8 cellular contexts compared by ENCODE assay signal in genomic region chr20:19975901-19976300, GRCh38. TPM values are rescaled to one million over a fixed set of nuclear protein-coding genes. Genes with fewer than 3 reads are reported as not detected.
DNase-seq lines count a peak whose midpoint lies in the region; ATAC-seq and TF ChIP-seq lines count a peak whose summit lies in the region.

No MANE protein-coding gene starts in this region.

- H3K4me1 ChIP-seq in skeletal muscle tissue (ENCODE audit: control insufficient read depth in 3 of 3, insufficient read depth in 3 of 3, low read length in 3 of 3): peaks cover 63 to 65% (median 64%) of the 10 kb centered on the region in 3 donors

- intact Hi-C loops in left cardiac atrium (cut with DNase I): loop anchor here in 1 of 2 donors (5.0 kb wide), 1 partner anchor 189 kb away; no protein-coding TSS in a partner anchor

- peaks cover 5 to 13% (median 10%) of the 10 kb centered on the region in 3 donors for H3K36me3 ChIP-seq in skeletal muscle tissue (ENCODE audit: control insufficient read depth in 3 of 3, insufficient read depth in 3 of 3, low read length in 3 of 3)

- peak overlapping the region; percentile 82 for H3K4me3 ChIP-seq in WI38 (ENCODE audit: low read depth, low read length)
- H3K4me3 ChIP-seq in skeletal muscle tissue (ENCODE audit: low read length in 3 of 3): peak overlapping the region; percentile 75 to 90 (median 84)

- no peaks in the 10 kb centered on the region for H3K9me3 ChIP-seq in skeletal muscle tissue (ENCODE audit: control insufficient read depth in 3 of 3, low read length in 3 of 3)

- H3K27ac ChIP-seq in skeletal muscle tissue (ENCODE audit: low read depth, low read length): peak overlapping the region; percentile 85

- DNase-seq in EL: peak; percentile 32
- peak; percentile 37 for DNase-seq in left cardiac atrium
- no peak for DNase-seq in 8988T
- DNase-seq in DMS153 treated with DMSO at 0.1 percent for 48 hours (lab: John Stamatoyannopoulos, UW; ENCODE audit: unreplicated experiment): no peak

- no peak for TF ChIP-seq CTCF in WI38 (IDR thresholded peaks at IDR 0.05; ENCODE audit: low read depth, low read length)

- H3K27me3 ChIP-seq in skeletal muscle tissue (ENCODE audit: control insufficient read depth in 3 of 3, insufficient read depth in 3 of 3, low read length in 3 of 3): no peaks in the 10 kb centered on the region

- ATAC-seq in left cardiac atrium: peak in 1 of 2 donors; percentile 27
- no peak for ATAC-seq in GM19467 (IDR thresholded peaks at IDR 0.05; ENCODE audit: unreplicated experiment)
- ATAC-seq in HG03342 (IDR thresholded peaks at IDR 0.05; ENCODE audit: unreplicated experiment): no peak

- peak overlapping the region; percentile 75 to 94 (median 90) for H3K9ac ChIP-seq in skeletal muscle tissue (ENCODE audit: low read depth in 1 of 3, low read length in 3 of 3)

RNA-seq across cellular contexts. Expression of gene NAA20, which starts 41.3 kb away (rescaled TPM):
- 10 to 100 TPM; 49.0 to 63.1 TPM for total RNA-seq in left cardiac atrium
- total RNA-seq in skeletal muscle tissue: 58.5 TPM

Comparison
In these comparisons a context has a peak if more than half of its experiments do, and no peak if none do; other contexts are left out.
1. DNase-seq: peak in EL (single experiment) and left cardiac atrium (single experiment); none in 8988T (single experiment) and DMS153 treated with DMSO at 0.1 percent for 48 hours (single experiment).